Comparison of ENCODE assay signal across 36 cellular contexts in genomic region chr5:30956251-30956650, GRCh38.
"Had no signal": no experiment of that assay in that cellular context is flagged by ENCODE, and none has a peak within 500 bp of the region (broad histone marks: within the 10 kb centered on the region; RNA-seq: fewer than 3 reads in every experiment).

No MANE protein-coding gene starts in this region.

- H3K9me3 Mint-ChIP-seq: activated CD4-positive, alpha-beta T cell treated with anti-CD3 and anti-CD28 coated beads, Interleukin-2, amount 10 ng/mL, durations not matched to agents 24 days and 14 days; activated T-cell treated with anti-CD3 and anti-CD28 coated beads, Interleukin-2, amount 50 U/mL, for 4 hours had no signal

- H3K36me3 ChIP-seq: adrenal gland, brain microvascular endothelial cell, breast epithelium had no signal

- H3K4me3 Mint-ChIP-seq: activated B cell treated with CpG ODN at 0.5 μM for 24 hours; activated CD4-positive, alpha-beta memory T cell treated with anti-CD3 and anti-CD28 coated beads for 36 hours; activated CD4-positive, alpha-beta T cell treated with anti-CD3 and anti-CD28 coated beads, Interleukin-2, amount 10 ng/mL, durations not matched to agents 24 days and 14 days; activated CD8-positive, alpha-beta T cell treated with anti-CD3 and anti-CD28 coated beads for 36 hours; activated naive CD4-positive, alpha-beta T cell treated with anti-CD3 and anti-CD28 coated beads for 36 hours; activated naive CD8-positive, alpha-beta T cell treated with anti-CD3 and anti-CD28 coated beads for 36 hours; activated T-cell treated with anti-CD3 and anti-CD28 coated beads, Interleukin-2, amount 50 U/mL, for 4 hours; activated T-cell treated with anti-CD3 and anti-CD28 coated beads, Interleukin-2, amount 50 U/mL, for 72 hours; activated T-helper 1 cell treated with anti-CD3 and anti-CD28 coated beads, Interleukin-12 subunit alpha, Interleukin-12 subunit beta, Interleukin-2, Interleukin-4 antibody, amounts not matched to agents 30 ng/mL and 10 ng/mL and 1 ng/mL, durations not matched to agents 14 hours and 24 hours and 36 hours; activated T-helper 17 cell treated with anti-CD3 and anti-CD28 coated beads, Interleukin-2, amount 50 U/mL, for 72 hours; T-helper 1 cell treated with Interleukin-12 subunit alpha and Interleukin-12 subunit beta and Interleukin-4 antibody, amounts not matched to agents 30 μg/mL and 1 μg/mL, for 36 hours; T-helper 2 cell treated with Interferon-gamma antibody and Interleukin-4, amounts not matched to agents 5 μg/mL and 100 μg/mL, for 36 hours had no signal

- H3K27ac Mint-ChIP-seq: activated B cell treated with CpG ODN at 0.5 μM for 24 hours; activated CD4-positive, alpha-beta memory T cell treated with anti-CD3 and anti-CD28 coated beads for 36 hours; activated CD4-positive, alpha-beta T cell treated with anti-CD3 and anti-CD28 coated beads, Interleukin-2, amount 10 ng/mL, durations not matched to agents 24 days and 14 days; activated CD8-positive, alpha-beta T cell treated with anti-CD3 and anti-CD28 coated beads for 36 hours; activated naive CD4-positive, alpha-beta T cell treated with anti-CD3 and anti-CD28 coated beads for 36 hours; activated naive CD4-positive, alpha-beta T cell treated with anti-CD3 and anti-CD28 coated beads, Interleukin-2, amount 50 U/mL, for 72 hours; activated naive CD8-positive, alpha-beta T cell treated with anti-CD3 and anti-CD28 coated beads for 36 hours; activated T-cell treated with anti-CD3 and anti-CD28 coated beads, Interleukin-2, amount 50 U/mL, for 72 hours; activated T-helper 1 cell treated with anti-CD3 and anti-CD28 coated beads, Interleukin-12 subunit alpha, Interleukin-12 subunit beta, Interleukin-2, Interleukin-4 antibody, amounts not matched to agents 30 ng/mL and 10 ng/mL and 1 ng/mL, durations not matched to agents 14 hours and 24 hours and 36 hours; activated T-helper 17 cell treated with anti-CD3 and anti-CD28 coated beads, Interleukin-2, amount 50 U/mL, for 72 hours; T-helper 1 cell treated with Interleukin-12 subunit alpha and Interleukin-12 subunit beta and Interleukin-4 antibody, amounts not matched to agents 30 μg/mL and 1 μg/mL, for 36 hours; T-helper 2 cell treated with Interferon-gamma antibody and Interleukin-4, amounts not matched to agents 5 μg/mL and 100 μg/mL, for 36 hours had no signal

- H3K4me1 Mint-ChIP-seq: activated B cell treated with CpG ODN at 0.5 μM for 24 hours; activated CD4-positive, alpha-beta T cell treated with anti-CD3 and anti-CD28 coated beads, Interleukin-2, amount 10 ng/mL, durations not matched to agents 24 days and 14 days; activated naive CD8-positive, alpha-beta T cell treated with anti-CD3 and anti-CD28 coated beads for 36 hours; activated T-helper 17 cell treated with anti-CD3 and anti-CD28 coated beads, Interleukin-2, amount 50 U/mL, for 72 hours had no signal

- H3K4me1 ChIP-seq: adrenal gland, body of pancreas, breast epithelium had no signal

- H3K27me3 ChIP-seq: adrenal gland, body of pancreas, brain microvascular endothelial cell, breast epithelium had no signal

- H3K4me3 ChIP-seq: adrenal gland, body of pancreas, breast epithelium had no signal

- H3K36me3 Mint-ChIP-seq: activated CD4-positive, alpha-beta memory T cell treated with anti-CD3 and anti-CD28 coated beads for 36 hours; activated naive CD8-positive, alpha-beta T cell treated with anti-CD3 and anti-CD28 coated beads for 36 hours had no signal

- H3K9me3 ChIP-seq: adrenal gland, body of pancreas had no signal

- H3K27ac ChIP-seq: adrenal gland, body of pancreas, brain microvascular endothelial cell, breast epithelium, VCaP had no signal

- H3K27me3 Mint-ChIP-seq: activated B cell treated with CpG ODN at 0.5 μM for 24 hours; activated CD4-positive, alpha-beta memory T cell treated with anti-CD3 and anti-CD28 coated beads for 36 hours; activated CD4-positive, alpha-beta T cell treated with anti-CD3 and anti-CD28 coated beads, Interleukin-2, amount 10 ng/mL, durations not matched to agents 24 days and 14 days; activated CD8-positive, alpha-beta T cell treated with anti-CD3 and anti-CD28 coated beads for 36 hours; activated naive CD8-positive, alpha-beta T cell treated with anti-CD3 and anti-CD28 coated beads for 36 hours; activated T-helper 17 cell treated with anti-CD3 and anti-CD28 coated beads, Interleukin-2, amount 50 U/mL, for 72 hours had no signal

- ATAC-seq: activated CD8-positive, alpha-beta T cell treated with anti-CD3 and anti-CD28 coated beads for 36 hours; activated naive CD4-positive, alpha-beta T cell treated with anti-CD3 and anti-CD28 coated beads, Interleukin-2, amount 50 U/mL, for 72 hours; activated T-cell treated with anti-CD3 and anti-CD28 coated beads, Interleukin-2, amount 50 U/mL, for 4 hours; activated T-cell treated with anti-CD3 and anti-CD28 coated beads, Interleukin-2, amount 50 U/mL, for 72 hours; activated T-helper 17 cell treated with anti-CD3 and anti-CD28 coated beads, Interleukin-2, amount 50 U/mL, for 72 hours; body of pancreas had no signal

- DNase-seq: activated B cell treated with CpG ODN at 0.5 μM for 24 hours; activated CD4-positive, alpha-beta memory T cell treated with anti-CD3 and anti-CD28 coated beads for 36 hours; activated CD4-positive, alpha-beta T cell treated with anti-CD3 and anti-CD28 coated beads for 4 hours; activated CD4-positive, alpha-beta T cell treated with anti-CD3 and anti-CD28 coated beads, Interleukin-2, amount 10 ng/mL, durations not matched to agents 24 days and 14 days; activated CD4-positive, alpha-beta T cell treated with anti-CD3 and anti-CD28 coated beads, Interleukin-2, amount 50 U/mL, for 1 hour; activated CD4-positive, alpha-beta T cell treated with anti-CD3 and anti-CD28 coated beads, Interleukin-2, amount 50 U/mL, for 4 hours; activated CD4-positive, CD25-positive, alpha-beta regulatory T cell treated with anti-CD3 and anti-CD28 coated beads, Interleukin-2, amount 50 U/mL, for 72 hours; activated CD8-positive, alpha-beta memory T cell treated with anti-CD3 and anti-CD28 coated beads, Interleukin-2, amount 50 U/mL, for 4 hours; activated CD8-positive, alpha-beta T cell treated with anti-CD3 and anti-CD28 coated beads for 36 hours; activated effector memory CD4-positive, alpha-beta T cell treated with anti-CD3 and anti-CD28 coated beads, Interleukin-2, amount 50 U/mL, for 16 hours; activated gamma-delta T cell treated with Interleukin-2 at 50 U/mL for 16 hours; activated naive CD4-positive, alpha-beta T cell; activated naive CD4-positive, alpha-beta T cell treated with anti-CD3 and anti-CD28 coated beads for 36 hours; activated naive CD4-positive, alpha-beta T cell treated with anti-CD3 and anti-CD28 coated beads, Interleukin-2, amount 50 U/mL, for 16 hours; activated naive CD8-positive, alpha-beta T cell treated with anti-CD3 and anti-CD28 coated beads for 36 hours; activated T-cell treated with anti-CD3 and anti-CD28 coated beads for 4 hours; activated T-cell treated with anti-CD3 and anti-CD28 coated beads, Interleukin-2, amount 50 U/mL, for 1 hour; activated T-cell treated with anti-CD3 and anti-CD28 coated beads, Interleukin-2, amount 50 U/mL, for 4 hours; activated T-cell treated with anti-CD3 and anti-CD28 coated beads, Interleukin-2, amount 50 U/mL, for 72 hours; adrenal gland; amniotic stem cell; aorta; body of pancreas; brain microvascular endothelial cell; central memory CD4-positive, alpha-beta T cell; SW 1271; T-helper 1 cell; T-helper 2 cell; T-helper 9 cell had no signal
